21 cellular contexts compared by ENCODE assay signal in the genomic region with DNA sequence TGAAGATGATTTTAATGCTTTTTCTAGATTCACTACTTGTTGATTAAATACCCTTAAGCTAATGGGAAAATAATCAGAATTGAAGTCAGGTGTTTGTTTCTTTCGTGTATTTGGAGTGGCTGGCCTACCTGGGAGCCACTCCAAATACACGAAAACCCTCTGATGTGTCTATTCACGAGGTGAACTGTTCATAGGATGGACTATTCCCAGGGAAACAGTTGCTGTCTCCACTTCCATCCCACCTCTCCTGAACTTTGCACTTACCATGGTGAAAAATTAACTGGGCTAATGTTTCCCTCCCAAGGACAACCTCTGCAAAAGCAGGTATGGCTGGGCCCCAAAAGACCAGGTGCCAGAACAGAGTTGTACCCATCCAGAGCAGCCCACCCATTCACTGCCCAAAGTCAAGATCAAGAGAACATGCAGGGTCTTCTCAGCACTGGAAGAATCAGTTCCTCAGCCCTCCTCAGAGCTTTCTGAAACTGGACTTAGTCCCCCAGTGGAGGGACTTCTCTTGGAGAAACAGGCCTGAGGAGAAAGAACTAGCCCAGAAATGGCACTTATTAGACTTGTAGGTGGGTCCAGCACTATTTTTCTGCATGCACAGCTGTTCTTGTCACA. TPM values are rescaled to one million over a fixed set of nuclear protein-coding genes. Genes with fewer than 3 reads are reported as not detected.
A peak's percentile ranks its signal among the peaks of the same experiment; 100 is the strongest.
DNase-seq lines count a peak whose midpoint lies in the region; ATAC-seq and TF ChIP-seq lines count a peak whose summit lies in the region.
"Had no signal": no experiment of that assay in that cellular context is flagged by ENCODE, and none has a peak within 500 bp of the region (broad histone marks: within the 10 kb centered on the region; RNA-seq: fewer than 3 reads in every experiment).

No MANE protein-coding gene starts in this region.

- H3K4me2 ChIP-seq in SK-N-SH, result no peak overlapping the region

- H3K27ac ChIP-seq in colonic mucosa (peak overlapping the region; percentile 96), SK-N-SH (ENCODE audit: low read depth in 2 of 2, low read length in 1 of 2) (no peak overlapping the region)
- H3K27ac ChIP-seq: brain microvascular endothelial cell, suprapubic skin had no signal

- no peaks in the 10 kb centered on the region for H3K27me3 ChIP-seq in colonic mucosa
- no peaks in the 10 kb centered on the region for H3K27me3 ChIP-seq in SK-N-SH (ENCODE audit: insufficient read depth)
- H3K27me3 ChIP-seq: brain microvascular endothelial cell, suprapubic skin had no signal

- peak overlapping the region; percentile 15 for H3K27ac Mint-ChIP-seq in activated CD4-positive, alpha-beta T cell treated with anti-CD3 and anti-CD28 coated beads, Interleukin-2, amount 10 ng/mL, durations not matched to agents 24 days and 14 days
- H3K27ac Mint-ChIP-seq: endodermal cell, GM23338, mesothelial cell of epicardium had no signal

- peaks cover 17% of the 10 kb centered on the region for H3K27me3 Mint-ChIP-seq in activated CD4-positive, alpha-beta T cell treated with anti-CD3 and anti-CD28 coated beads, Interleukin-2, amount 10 ng/mL, durations not matched to agents 24 days and 14 days

- H3K9ac ChIP-seq in colonic mucosa (ENCODE audit: low read depth in 2 of 2, low read length in 2 of 2) (peak overlapping the region; percentile 37 to 89), SK-N-SH (no peak overlapping the region)

- no peak for TF ChIP-seq EP300 in SK-N-SH (IDR thresholded peaks at IDR 0.05; ENCODE audit: borderline replicate concordance in 1 of 2, low read depth in 1 of 2, low read length in 1 of 2)

- no peak for TF ChIP-seq RAD21 in SK-N-SH (IDR thresholded peaks at IDR 0.05; ENCODE audit: low read length)

- peaks cover 16% of the 10 kb centered on the region for H3K79me2 ChIP-seq in SK-N-SH (ENCODE audit: insufficient read depth)

- H3K4me3 ChIP-seq in colonic mucosa, result no peak overlapping the region
- no peak overlapping the region for H3K4me3 ChIP-seq in mucosa of descending colon
- no peak overlapping the region for H3K4me3 ChIP-seq in SK-N-SH (ENCODE audit: low read depth in 2 of 2, low read length in 1 of 2)
- no peak overlapping the region for H3K4me3 ChIP-seq in foreskin fibroblast (ENCODE audit: low read depth in 1 of 2, low read length in 2 of 2)
- H3K4me3 ChIP-seq: suprapubic skin had no signal

- H3K9me3 ChIP-seq in colonic mucosa (no peaks in the 10 kb centered on the region), mucosa of descending colon (no peaks in the 10 kb centered on the region), SK-N-SH (no peaks in the 10 kb centered on the region)
- H3K9me3 ChIP-seq: suprapubic skin had no signal

- H3K4me3 Mint-ChIP-seq in activated CD4-positive, alpha-beta T cell treated with anti-CD3 and anti-CD28 coated beads, Interleukin-2, amount 10 ng/mL, durations not matched to agents 24 days and 14 days, result no peak overlapping the region
- H3K4me3 Mint-ChIP-seq: endodermal cell, mesothelial cell of epicardium had no signal

- no peak overlapping the region for H2AFZ ChIP-seq in SK-N-SH (ENCODE audit: low read depth)
- H2AFZ ChIP-seq: GM23338 had no signal

- H3K4me1 Mint-ChIP-seq in activated CD4-positive, alpha-beta T cell treated with anti-CD3 and anti-CD28 coated beads, Interleukin-2, amount 10 ng/mL, durations not matched to agents 24 days and 14 days, result peaks cover 29% of the 10 kb centered on the region

- H3K36me3 Mint-ChIP-seq in activated CD4-positive, alpha-beta T cell treated with anti-CD3 and anti-CD28 coated beads, Interleukin-2, amount 10 ng/mL, durations not matched to agents 24 days and 14 days (ENCODE audit: low read depth), result peaks cover 7% of the 10 kb centered on the region
- H3K36me3 Mint-ChIP-seq: mesothelial cell of epicardium had no signal

- 80% methylated on average over 3 of the region's 3 CpGs for WGBS in SK-N-SH (ENCODE audit: low lambda C conversion rate)

- no peaks in the 10 kb centered on the region for H3K9me2 ChIP-seq in SK-N-SH

- peak; percentile 15 for ATAC-seq in mucosa of descending colon
- no peak for ATAC-seq in HG03175 (IDR thresholded peaks at IDR 0.05; ENCODE audit: unreplicated experiment)
- no peak for ATAC-seq in left cardiac atrium
- ATAC-seq: GM23338 had no signal

- no peak for DNase-seq in activated CD4-positive, alpha-beta T cell treated with anti-CD3 and anti-CD28 coated beads, Interleukin-2, amount 10 ng/mL, durations not matched to agents 24 days and 14 days
- DNase-seq in activated CD4-positive, alpha-beta T cell treated with anti-CD3 and anti-CD28 coated beads for 48 hours, result no peak
- DNase-seq in colonic mucosa (peak; percentile 65), mucosa of descending colon (peak in 1 of 3 donors; percentile 57), left cardiac atrium (no peak), SK-N-SH (no peak), foreskin fibroblast (no peak)
- DNase-seq: 8988T; brain microvascular endothelial cell; COR-L47; endodermal cell; MM.1S; NCI-H146; NCI-H510A; RPMI8226; stimulated activated CD4-positive, alpha-beta T cell treated with anti-CD3 and anti-CD28 coated beads, Interleukin-1b, Interleukin-23, amount 100 ng/mL, for 48 hours; T-helper 2 cell had no signal

- CTCF ChIA-PET in SK-N-SH (lab: Yijun Ruan, JAX), result interaction anchor here (1.0 kb wide), 1 partner anchor 116 kb away, joined by 4 read pairs; no protein-coding TSS in a partner anchor

- peaks cover 8% of the 10 kb centered on the region for H3F3A ChIP-seq in SK-N-SH (replicated peaks; ENCODE audit: insufficient read depth)

- POLR2A ChIA-PET in SK-N-SH (lab: Yijun Ruan, JAX), result no interaction called here

- intact Hi-C loops in activated CD4-positive, alpha-beta T cell treated with anti-CD3 and anti-CD28 coated beads, Interleukin-2, amount 10 ng/mL, durations not matched to agents 24 days and 14 days (cut with micrococcal nuclease), result no loop called here
- intact Hi-C loops in colonic mucosa (cut with DNase I), result no loop called here
- intact Hi-C loops in mucosa of descending colon (cut with DNase I, micrococcal nuclease), result no loop called here
- intact Hi-C loops in left cardiac atrium (cut with DNase I), result loop anchor here in 1 of 2 donors (10.0 kb wide), 2 partner anchors 122 to 192 kb away; a partner anchor contains a TSS

- H3K9me3 Mint-ChIP-seq in activated CD4-positive, alpha-beta T cell treated with anti-CD3 and anti-CD28 coated beads, Interleukin-2, amount 10 ng/mL, durations not matched to agents 24 days and 14 days, result no peaks in the 10 kb centered on the region
- H3K9me3 Mint-ChIP-seq: endodermal cell, GM23338, mesothelial cell of epicardium had no signal

- no peak for TF ChIP-seq CTCF in colonic mucosa (IDR thresholded peaks at IDR 0.05)
- TF ChIP-seq CTCF in mucosa of descending colon (IDR thresholded peaks at IDR 0.05), result no peak
- no peak for TF ChIP-seq CTCF in SK-N-SH (IDR thresholded peaks at IDR 0.05)
- no peak for TF ChIP-seq CTCF in foreskin fibroblast (IDR thresholded peaks at IDR 0.05; ENCODE audit: low read depth, low read length)

- no peaks in the 10 kb centered on the region for H3K36me3 ChIP-seq in colonic mucosa
- no peaks in the 10 kb centered on the region for H3K36me3 ChIP-seq in mucosa of descending colon (ENCODE audit: low read depth)
- H3K36me3 ChIP-seq in SK-N-SH (replicated peaks in 1 of 2; ENCODE audit: control insufficient read depth in 1 of 2, insufficient read depth in 2 of 2, low read length in 1 of 2), result no peaks in the 10 kb centered on the region
- H3K36me3 ChIP-seq: suprapubic skin had no signal

- H3K4me1 ChIP-seq in colonic mucosa (peaks cover 15% of the 10 kb centered on the region), mucosa of descending colon (ENCODE audit: low read depth) (peaks cover 40% of the 10 kb centered on the region), SK-N-SH (ENCODE audit: control insufficient read depth in 1 of 2, insufficient read depth in 2 of 2, low read depth in 1 of 2, low read length in 1 of 2) (peaks cover 0 to 6% of the 10 kb centered on the region in 2 experiments; a peak in 1 of 4 replicates)

- peaks cover 5% of the 10 kb centered on the region for H4K20me1 ChIP-seq in SK-N-SH (ENCODE audit: insufficient read depth)

TF ChIP-seq in SK-N-SH, 30 proteins besides CTCF, POLR2A, EP300 and RAD21 (continues in another document):
- TF ChIP-seq CHD2 (IDR thresholded peaks at IDR 0.05; ENCODE audit: low read length, partially characterized antibody) (no peak), JUND (IDR thresholded peaks at IDR 0.05) (no peak), FOXM1 (IDR thresholded peaks at IDR 0.05; ENCODE audit: low read depth) (no peak), TAF1 (IDR thresholded peaks at IDR 0.05; ENCODE audit: borderline replicate concordance, low read depth, low read length) (no peak), SMC3 (IDR thresholded peaks at IDR 0.05; ENCODE audit: low read depth, low read length) (no peak), RFX5 (IDR thresholded peaks at IDR 0.05; ENCODE audit: low read length) (no peak), FOXJ3 (CRISPR knock-in tag; IDR thresholded peaks at IDR 0.05) (no peak), FOSL2 (IDR thresholded peaks at IDR 0.05; ENCODE audit: borderline replicate concordance, low read depth) (no peak), MEF2A (IDR thresholded peaks at IDR 0.05; ENCODE audit: borderline replicate concordance, low read depth) (no peak)
- TF ChIP-seq, protein P1, sequence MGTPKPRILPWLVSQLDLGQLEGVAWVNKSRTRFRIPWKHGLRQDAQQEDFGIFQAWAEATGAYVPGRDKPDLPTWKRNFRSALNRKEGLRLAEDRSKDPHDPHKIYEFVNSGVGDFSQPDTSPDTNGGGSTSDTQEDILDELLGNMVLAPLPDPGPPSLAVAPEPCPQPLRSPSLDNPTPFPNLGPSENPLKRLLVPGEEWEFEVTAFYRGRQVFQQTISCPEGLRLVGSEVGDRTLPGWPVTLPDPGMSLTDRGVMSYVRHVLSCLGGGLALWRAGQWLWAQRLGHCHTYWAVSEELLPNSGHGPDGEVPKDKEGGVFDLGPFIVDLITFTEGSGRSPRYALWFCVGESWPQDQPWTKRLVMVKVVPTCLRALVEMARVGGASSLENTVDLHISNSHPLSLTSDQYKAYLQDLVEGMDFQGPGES (IDR thresholded peaks at IDR 0.05; ENCODE audit: low read depth, low read length), result no peak
- TF ChIP-seq, protein P2, sequence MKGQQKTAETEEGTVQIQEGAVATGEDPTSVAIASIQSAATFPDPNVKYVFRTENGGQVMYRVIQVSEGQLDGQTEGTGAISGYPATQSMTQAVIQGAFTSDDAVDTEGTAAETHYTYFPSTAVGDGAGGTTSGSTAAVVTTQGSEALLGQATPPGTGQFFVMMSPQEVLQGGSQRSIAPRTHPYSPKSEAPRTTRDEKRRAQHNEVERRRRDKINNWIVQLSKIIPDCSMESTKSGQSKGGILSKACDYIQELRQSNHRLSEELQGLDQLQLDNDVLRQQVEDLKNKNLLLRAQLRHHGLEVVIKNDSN (IDR thresholded peaks at IDR 0.05; ENCODE audit: borderline replicate concordance, low read depth), result no peak

RNA-seq across cellular contexts. Expression of a gene that starts 2.9 kb away (rescaled TPM):
- 59.9 and 61.6 TPM in 2 replicates for total RNA-seq in activated CD4-positive, alpha-beta T cell treated with anti-CD3 and anti-CD28 coated beads, Interleukin-2, amount 10 ng/mL, durations not matched to agents 24 days and 14 days
- 10 to 100 TPM; 38.6 to 62.1 TPM for total RNA-seq in colonic mucosa
- total RNA-seq in mucosa of descending colon, result 10 to 100 TPM; 38.5 to 76.3 (median 44.9) TPM
- total RNA-seq in left cardiac atrium, result 10 to 100 TPM; 24.0 to 37.5 TPM
- 18.0 and 19.5 TPM in 2 replicates for polyA plus RNA-seq in SK-N-SH (2012; rRNA removed)
- polyA plus RNA-seq in SK-N-SH (2012; cell fraction: cytosol; rRNA removed), result 12.0 and 14.6 TPM in 2 replicates
- 47.4 and 59.5 TPM in 2 replicates for polyA plus RNA-seq in SK-N-SH (2012; cell fraction: nucleus; rRNA removed)
